10 cellular contexts compared by ENCODE assay signal in genomic region chr17:59761385-59762021, GRCh38. TPM values are rescaled to one million over a fixed set of nuclear protein-coding genes. Genes with fewer than 3 reads are reported as not detected.
DNase-seq lines count a peak whose midpoint lies in the region; ATAC-seq and TF ChIP-seq lines count a peak whose summit lies in the region.
"Had no signal": no experiment of that assay in that cellular context is flagged by ENCODE, and none has a peak within 500 bp of the region (broad histone marks: within the 10 kb centered on the region; RNA-seq: fewer than 3 reads in every experiment).

No MANE protein-coding gene starts in this region.

- POLR2A ChIA-PET in BJ (lab: Charles Lee) = interaction anchor here (0.6 to 1.0 kb wide), 3 partner anchors 76 to 79 kb away, joined by 4 to 41 read pairs (median 5); no protein-coding TSS in a partner anchor

- H3K36me3 Mint-ChIP-seq in chondrocyte (ENCODE audit: low read depth) (peaks cover 17% of the 10 kb centered on the region), nephron (ENCODE audit: low read depth) (peaks cover 43% of the 10 kb centered on the region)

- H3K27me3 Mint-ChIP-seq in chondrocyte (ENCODE audit: low read depth) = no peaks in the 10 kb centered on the region
- no peaks in the 10 kb centered on the region for H3K27me3 Mint-ChIP-seq in nephron (ENCODE audit: low read depth)

- CTCF ChIA-PET in BJ (lab: Yijun Ruan, JAX) = interaction anchor here (0.6 to 1.5 kb wide), 4 partner anchors 23 to 83 kb away, joined by 3 to 5 read pairs (median 4); no protein-coding TSS in a partner anchor

- H3K4me3 ChIP-seq in BJ (ENCODE audit: low read depth, low read length) = no peak overlapping the region
- H3K4me3 ChIP-seq in upper lobe of left lung = no peak overlapping the region

- no peak for TF ChIP-seq EP300 in upper lobe of left lung (IDR thresholded peaks at IDR 0.05)

- H3K27ac Mint-ChIP-seq in chondrocyte (ENCODE audit: unreplicated experiment) = peak overlapping the region; percentile 94
- peak overlapping the region; percentile 87 to 97 (median 88) for H3K27ac Mint-ChIP-seq in nephron

- 75 to 78% methylated on average over 3 of the region's 3 CpGs for WGBS in upper lobe of left lung, 2 donors

- no peak for TF ChIP-seq CTCF in BJ (IDR thresholded peaks at IDR 0.05; ENCODE audit: insufficient read depth, low read depth, low read length)
- TF ChIP-seq CTCF in chondrocyte (IDR thresholded peaks at IDR 0.05) = no peak
- no peak for TF ChIP-seq CTCF in nephron (IDR thresholded peaks at IDR 0.05; ENCODE audit: unreplicated experiment in 3 of 3)
- TF ChIP-seq CTCF in upper lobe of left lung (IDR thresholded peaks at IDR 0.05) = no peak

- H3K4me1 ChIP-seq in upper lobe of left lung = peaks cover under 1 to 14% (median 7%) of the 10 kb centered on the region in 4 donors

- H3K9me3 Mint-ChIP-seq in chondrocyte (ENCODE audit: low read depth) (peaks cover 7% of the 10 kb centered on the region), nephron (peaks cover 4% of the 10 kb centered on the region)

- H3K4me3 Mint-ChIP-seq in chondrocyte (ENCODE audit: unreplicated experiment) (peak overlapping the region; percentile 17), nephron (no peak overlapping the region)

- peak overlapping the region in 2 of 4 donors; percentile 9 to 24 for H3K27ac ChIP-seq in upper lobe of left lung

- H3K4me1 Mint-ChIP-seq in chondrocyte (ENCODE audit: low read depth) (peaks cover 77% of the 10 kb centered on the region), nephron (peaks cover 19% of the 10 kb centered on the region)

- H3K9me3 ChIP-seq in upper lobe of left lung = no peaks in the 10 kb centered on the region

- TF ChIP-seq POLR2A in upper lobe of left lung (IDR thresholded peaks at IDR 0.05) = no peak

- H3K27me3 ChIP-seq in BJ (ENCODE audit: control insufficient read depth, insufficient read depth, low read length) (no peaks in the 10 kb centered on the region), upper lobe of left lung (no peaks in the 10 kb centered on the region)

- DNase-seq in BJ (ENCODE audit: low read depth) = peak; percentile 65
- DNase-seq in LHCN-M2 (ENCODE audit: low read depth) = peak; percentile 54
- DNase-seq in chondrocyte (ENCODE audit: low spot score) = no peak
- DNase-seq in epidermal melanocyte (ENCODE audit: insufficient read length, low spot score) = no peak
- no peak for DNase-seq in upper lobe of left lung
- DNase-seq in HT-29 (ENCODE audit: low spot score) = no peak
- DNase-seq: NCI-H446; stimulated activated CD4-positive, alpha-beta T cell treated with anti-CD3 and anti-CD28 coated beads, Interleukin-1b, Interleukin-23, amount 100 ng/mL, for 48 hours had no signal

- ATAC-seq in upper lobe of left lung (ENCODE audit: low FRiP score in 2 of 2) (no peak), HG03196 (IDR thresholded peaks at IDR 0.05; ENCODE audit: unreplicated experiment) (no peak)

- H3K36me3 ChIP-seq in BJ (ENCODE audit: control insufficient read depth, insufficient read depth, low read length) = peaks cover 2% of the 10 kb centered on the region
- peaks cover 0 to 11% (median 1%) of the 10 kb centered on the region in 4 donors for H3K36me3 ChIP-seq in upper lobe of left lung

RNA-seq across cellular contexts. Expression of gene VMP1, which starts 54.0 kb away (rescaled TPM):
- polyA plus RNA-seq in BJ (2011; rRNA removed) = 105 and 186 TPM in 2 replicates
- 276 and 308 TPM in 2 replicates for polyA minus RNA-seq in BJ (2011; rRNA and poly(A)+ RNA removed)
- total RNA-seq in LHCN-M2 (2014; rRNA removed) (193 and 225 TPM in 2 replicates), chondrocyte (295 to 347 TPM (median 324 TPM) in 3 replicates), upper lobe of left lung (100 to 1,000 TPM; 124 to 246 (median 181) TPM)
- 61.7 TPM for polyA plus RNA-seq in LHCN-M2 (2012)
- 194 and 223 TPM in 2 replicates for total RNA-seq in HT-29 (2014; rRNA removed; shearing (Covaris generic))

RNA-seq across cellular contexts. Expression of gene PTRH2, which starts 54.3 kb away (rescaled TPM):
- 31.4 and 42.4 TPM in 2 replicates for polyA plus RNA-seq in BJ (2011; rRNA removed)
- polyA minus RNA-seq in BJ (2011; rRNA and poly(A)+ RNA removed) = 6.5 and 10.0 TPM in 2 replicates
- total RNA-seq in LHCN-M2 (2014; rRNA removed) (29.9 and 34.3 TPM in 2 replicates), chondrocyte (18.0 to 24.1 TPM (median 20.9 TPM) in 3 replicates), upper lobe of left lung (10 to 100 TPM; 13.7 to 38.5 (median 22.0) TPM)
- 38.1 TPM for polyA plus RNA-seq in LHCN-M2 (2012)
- 36.4 and 38.9 TPM in 2 replicates for total RNA-seq in HT-29 (2014; rRNA removed; shearing (Covaris generic))

Comparison
In these comparisons a context has a peak if more than half of its experiments do, and no peak if none do; other contexts are left out.
1. DNase-seq: peak in BJ (single experiment) and LHCN-M2 (single experiment); none in chondrocyte (single experiment), epidermal melanocyte (single experiment), upper lobe of left lung (0 of 2) and HT-29 (single experiment).